ENCODE assay signal across 21 cellular contexts in the genomic region with DNA sequence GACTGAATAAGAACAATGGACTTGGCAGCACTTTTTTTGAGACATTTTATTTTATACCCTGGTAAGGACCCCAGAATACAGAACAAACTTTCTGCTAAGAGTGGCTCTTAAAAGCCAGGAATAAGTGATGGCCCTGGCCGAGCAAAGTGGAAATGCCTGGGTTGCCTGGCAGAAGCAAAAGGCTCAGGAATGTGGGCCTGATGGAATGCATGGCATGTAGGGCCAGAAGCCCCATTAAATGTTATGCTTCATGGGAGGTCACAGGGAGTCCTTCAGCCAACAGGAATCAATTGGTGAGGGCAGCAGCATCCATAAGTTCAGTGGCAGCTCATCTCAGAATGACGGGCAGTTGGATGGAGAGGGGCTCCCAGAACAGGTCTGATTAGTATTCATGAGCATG.
DNase-seq lines count a peak whose midpoint lies in the region; ATAC-seq and TF ChIP-seq lines count a peak whose summit lies in the region.
"Had no signal": no experiment of that assay in that cellular context is flagged by ENCODE, and none has a peak within 500 bp of the region (broad histone marks: within the 10 kb centered on the region; RNA-seq: fewer than 3 reads in every experiment).

No MANE protein-coding gene starts in this region.

- peak; percentile 80 for DNase-seq in EL
- DNase-seq in NT2/D1 (ENCODE audit: low read depth, low spot score), result peak; percentile 36
- DNase-seq in fibroblast of the aortic adventitia (ENCODE audit: low read depth), result peak; percentile 17
- DNase-seq in non-pigmented ciliary epithelial cell (ENCODE audit: low read depth), result peak; percentile 5
- DNase-seq in NCI-H774 (lab: John Stamatoyannopoulos, UW), result no peak
- no peak for DNase-seq in stimulated activated effector memory CD8-positive, alpha-beta T cell treated with anti-CD3 and anti-CD28 coated beads, Interleukin-12 subunit alpha, Interleukin-12 subunit beta, amount 100 ng/mL, for 72 hours (ENCODE audit: low spot score in 2 of 2)
- no peak for DNase-seq in activated naive CD4-positive, alpha-beta T cell (lab: John Stamatoyannopoulos, UW)
- DNase-seq in upper lobe of left lung, result no peak
- DNase-seq: activated CD4-positive, alpha-beta T cell treated with anti-CD3 and anti-CD28 coated beads, Interleukin-2, amount 10 ng/mL, durations not matched to agents 7 days and 5 days; activated CD8-positive, alpha-beta memory T cell treated with anti-CD3 and anti-CD28 coated beads, Interleukin-2, amount 50 U/mL, for 48 hours; anterior cingulate cortex; cortex of kidney; GDM1; left colon; NCI-H1694 treated with DMSO at 0.1 percent for 48 hours; NCI-H446 treated with DMSO at 0.1 percent for 48 hours; ovary; RPMI8226 had no signal

- TF ChIP-seq CTCF in fibroblast of the aortic adventitia (IDR thresholded peaks at IDR 0.05; ENCODE audit: insufficient read depth, low read length) (no peak), upper lobe of left lung (IDR thresholded peaks at IDR 0.05) (no peak)

- no peaks in the 10 kb centered on the region for H3K4me1 Mint-ChIP-seq in stimulated activated effector memory CD8-positive, alpha-beta T cell treated with anti-CD3 and anti-CD28 coated beads, Interleukin-12 subunit alpha, Interleukin-12 subunit beta, amount 100 ng/mL, for 72 hours
- H3K4me1 Mint-ChIP-seq: activated CD4-positive, alpha-beta T cell treated with anti-CD3 and anti-CD28 coated beads, Interleukin-2, amount 10 ng/mL, durations not matched to agents 7 days and 5 days had no signal

- H3K9me3 Mint-ChIP-seq in stimulated activated effector memory CD8-positive, alpha-beta T cell treated with anti-CD3 and anti-CD28 coated beads, Interleukin-12 subunit alpha, Interleukin-12 subunit beta, amount 100 ng/mL, for 72 hours, result no peaks in the 10 kb centered on the region

- H3K36me3 Mint-ChIP-seq in stimulated activated effector memory CD8-positive, alpha-beta T cell treated with anti-CD3 and anti-CD28 coated beads, Interleukin-12 subunit alpha, Interleukin-12 subunit beta, amount 100 ng/mL, for 72 hours, result no peaks in the 10 kb centered on the region

- TF ChIP-seq EP300 in upper lobe of left lung (IDR thresholded peaks at IDR 0.05), result no peak

- H3K27me3 ChIP-seq in NT2/D1 (ENCODE audit: insufficient read depth, insufficient read length) (no peaks in the 10 kb centered on the region), upper lobe of left lung (no peaks in the 10 kb centered on the region)
- H3K27me3 ChIP-seq: foreskin keratinocyte, ovary, vagina had no signal

- H3K4me3 ChIP-seq in NT2/D1 (ENCODE audit: insufficient read length, low read depth) (no peak overlapping the region), fibroblast of the aortic adventitia (ENCODE audit: low read depth, low read length) (no peak overlapping the region), upper lobe of left lung (no peak overlapping the region)
- H3K4me3 ChIP-seq: GM12878, ovary, vagina had no signal

- no peaks in the 10 kb centered on the region for H3K36me3 ChIP-seq in NT2/D1 (ENCODE audit: insufficient read depth, insufficient read length, low read length)
- no peaks in the 10 kb centered on the region for H3K36me3 ChIP-seq in upper lobe of left lung
- H3K36me3 ChIP-seq: ovary, vagina had no signal

- H3K27ac Mint-ChIP-seq in stimulated activated effector memory CD8-positive, alpha-beta T cell treated with anti-CD3 and anti-CD28 coated beads, Interleukin-12 subunit alpha, Interleukin-12 subunit beta, amount 100 ng/mL, for 72 hours, result no peak overlapping the region
- H3K27ac Mint-ChIP-seq: activated CD4-positive, alpha-beta T cell treated with anti-CD3 and anti-CD28 coated beads, Interleukin-2, amount 10 ng/mL, durations not matched to agents 7 days and 5 days had no signal

- no peak for TF ChIP-seq POLR2A in upper lobe of left lung (IDR thresholded peaks at IDR 0.05)

- H3K9me3 ChIP-seq in NT2/D1 (ENCODE audit: insufficient read depth, low read length), result no peaks in the 10 kb centered on the region
- H3K9me3 ChIP-seq in upper lobe of left lung, result no peaks in the 10 kb centered on the region
- H3K9me3 ChIP-seq: ovary, vagina had no signal

- H3K9ac ChIP-seq in NT2/D1 (ENCODE audit: insufficient read length, low read depth), result no peak overlapping the region

- H3K4me3 Mint-ChIP-seq in stimulated activated effector memory CD8-positive, alpha-beta T cell treated with anti-CD3 and anti-CD28 coated beads, Interleukin-12 subunit alpha, Interleukin-12 subunit beta, amount 100 ng/mL, for 72 hours, result no peak overlapping the region
- H3K4me3 Mint-ChIP-seq: activated CD4-positive, alpha-beta T cell treated with anti-CD3 and anti-CD28 coated beads, Interleukin-2, amount 10 ng/mL, durations not matched to agents 7 days and 5 days had no signal

- 46 to 72% methylated on average over 2 of the region's 2 CpGs for WGBS in upper lobe of left lung, 2 donors

- no peak overlapping the region for H3K27ac ChIP-seq in upper lobe of left lung
- H3K27ac ChIP-seq: foreskin keratinocyte, ovary, vagina had no signal

- no peak for ATAC-seq in stimulated activated effector memory CD8-positive, alpha-beta T cell treated with anti-CD3 and anti-CD28 coated beads, Interleukin-12 subunit alpha, Interleukin-12 subunit beta, amount 100 ng/mL, for 72 hours
- no peak for ATAC-seq in upper lobe of left lung (ENCODE audit: low FRiP score in 2 of 2)
- ATAC-seq: GM12878, left colon had no signal

- no peaks in the 10 kb centered on the region for H3K4me1 ChIP-seq in NT2/D1 (ENCODE audit: insufficient read depth, insufficient read length)
- no peaks in the 10 kb centered on the region for H3K4me1 ChIP-seq in upper lobe of left lung
- H3K4me1 ChIP-seq: foreskin keratinocyte, vagina had no signal

Comparison
In these comparisons a context has a peak if more than half of its experiments do, and no peak if none do; other contexts are left out.
1. DNase-seq: peak in EL (single experiment), NT2/D1 (single experiment), fibroblast of the aortic adventitia (single experiment) and non-pigmented ciliary epithelial cell (single experiment); none in NCI-H774 (single experiment), stimulated activated effector memory CD8-positive, alpha-beta T cell treated with anti-CD3 and anti-CD28 coated beads, Interleukin-12 subunit alpha, Interleukin-12 subunit beta, amount 100 ng/mL, for 72 hours (0 of 2), activated naive CD4-positive, alpha-beta T cell (0 of 4) and upper lobe of left lung (0 of 2).